In the genomic region with DNA sequence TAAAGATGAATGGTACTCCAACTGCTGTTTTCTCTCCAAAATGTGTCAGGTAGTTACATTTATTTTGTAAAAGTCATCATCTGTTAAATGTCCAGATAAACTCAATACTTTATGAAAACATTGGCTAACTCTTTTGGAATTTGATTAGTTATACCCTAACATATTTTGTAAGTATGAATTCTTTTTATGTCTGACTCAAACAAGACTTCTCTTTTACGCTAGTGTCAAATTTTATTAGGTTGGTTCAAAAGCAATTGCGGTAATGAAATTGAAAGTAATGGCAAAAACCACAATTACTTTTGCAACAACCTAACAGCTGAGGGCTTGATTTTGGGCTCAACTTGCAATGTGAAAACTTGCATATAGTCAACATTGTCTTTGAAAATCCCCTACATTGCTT, we compare ENCODE assay signal across 17 cellular contexts.
DNase-seq lines count a peak whose midpoint lies in the region; ATAC-seq and FAIRE-seq lines count a peak whose summit lies in the region.
"Had no signal": no experiment of that assay in that cellular context is flagged by ENCODE, and none has a peak within 500 bp of the region (broad histone marks: within the 10 kb centered on the region; RNA-seq: fewer than 3 reads in every experiment).

No MANE protein-coding gene starts in this region.

- H3K4me3 Mint-ChIP-seq in stimulated activated naive CD8-positive, alpha-beta T cell treated with anti-CD3 and anti-CD28 coated beads, Interleukin-15, amount 100 ng/mL, for 72 hours, result no peak overlapping the region
- H3K4me3 Mint-ChIP-seq: nephron progenitor cell had no signal

- peak; percentile 37 for ATAC-seq in stimulated activated naive CD8-positive, alpha-beta T cell treated with anti-CD3 and anti-CD28 coated beads, Interleukin-15, amount 100 ng/mL, for 72 hours
- ATAC-seq in stimulated activated naive CD8-positive, alpha-beta T cell treated with anti-CD3 and anti-CD28 coated beads, Interleukin-15, Interleukin-2, amounts not matched to agents 100 U/mL and 50 U/mL, for 24 hours, result no peak
- ATAC-seq in HG03135 (IDR thresholded peaks at IDR 0.05; ENCODE audit: unreplicated experiment), result no peak
- no peak for ATAC-seq in HG02610 (IDR thresholded peaks at IDR 0.05; ENCODE audit: unreplicated experiment)
- no peak for ATAC-seq in GM21367 (IDR thresholded peaks at IDR 0.05; ENCODE audit: unreplicated experiment)
- ATAC-seq: body of pancreas, foreskin keratinocyte, right cardiac atrium had no signal

- no peak for DNase-seq in stimulated activated naive CD8-positive, alpha-beta T cell treated with anti-CD3 and anti-CD28 coated beads, Interleukin-15, amount 100 ng/mL, for 72 hours
- DNase-seq in stimulated activated naive CD8-positive, alpha-beta T cell treated with anti-CD3 and anti-CD28 coated beads, Interleukin-15, Interleukin-2, amounts not matched to agents 100 U/mL and 50 U/mL, for 24 hours, result no peak
- peak; percentile 69 for DNase-seq in NOMO-1 treated with dmso at 0.1 percent for 144 hours (lab: John Stamatoyannopoulos, UW; ENCODE audit: unreplicated experiment)
- peak; percentile 57 for DNase-seq in fibroblast of gingiva (ENCODE audit: low read depth)
- DNase-seq in urothelium cell line (ENCODE audit: low spot score), result no peak
- DNase-seq: activated gamma-delta T cell treated with Interleukin-2 at 50 U/mL for 16 hours; body of pancreas; effector CD8-positive, alpha-beta T cell; foreskin keratinocyte; nephron progenitor cell; right cardiac atrium; WERI-Rb-1 had no signal

- no peaks in the 10 kb centered on the region for H3K9me3 Mint-ChIP-seq in stimulated activated naive CD8-positive, alpha-beta T cell treated with anti-CD3 and anti-CD28 coated beads, Interleukin-15, amount 100 ng/mL, for 72 hours
- H3K9me3 Mint-ChIP-seq: nephron progenitor cell had no signal

- H3K27ac Mint-ChIP-seq in stimulated activated naive CD8-positive, alpha-beta T cell treated with anti-CD3 and anti-CD28 coated beads, Interleukin-15, amount 100 ng/mL, for 72 hours, result no peak overlapping the region
- H3K27ac Mint-ChIP-seq: nephron progenitor cell had no signal

- H3K4me1 Mint-ChIP-seq in stimulated activated naive CD8-positive, alpha-beta T cell treated with anti-CD3 and anti-CD28 coated beads, Interleukin-15, amount 100 ng/mL, for 72 hours, result no peaks in the 10 kb centered on the region

- no peaks in the 10 kb centered on the region for H3K27me3 Mint-ChIP-seq in stimulated activated naive CD8-positive, alpha-beta T cell treated with anti-CD3 and anti-CD28 coated beads, Interleukin-15, amount 100 ng/mL, for 72 hours

- FAIRE-seq in urothelium cell line (lab: Jason Lieb, UNC), result no peak
- FAIRE-seq: A204.1, H1 had no signal

Comparison
In these comparisons a context has a peak if more than half of its experiments do, and no peak if none do; other contexts are left out.
1. DNase-seq: peak in NOMO-1 treated with dmso at 0.1 percent for 144 hours (single experiment) and fibroblast of gingiva (single experiment); none in stimulated activated naive CD8-positive, alpha-beta T cell treated with anti-CD3 and anti-CD28 coated beads, Interleukin-15, amount 100 ng/mL, for 72 hours (0 of 2), stimulated activated naive CD8-positive, alpha-beta T cell treated with anti-CD3 and anti-CD28 coated beads, Interleukin-15, Interleukin-2, amounts not matched to agents 100 U/mL and 50 U/mL, for 24 hours (single experiment) and urothelium cell line (single experiment).